Comparison of ENCODE assay signal across 9 cellular contexts in genomic region chr6:57324538-57324937, GRCh38. TPM values are rescaled to one million over a fixed set of nuclear protein-coding genes. Genes with fewer than 3 reads are reported as not detected.
DNase-seq lines count a peak whose midpoint lies in the region; TF ChIP-seq lines count a peak whose summit lies in the region.
"Had no signal": no experiment of that assay in that cellular context is flagged by ENCODE, and none has a peak within 500 bp of the region (broad histone marks: within the 10 kb centered on the region; RNA-seq: fewer than 3 reads in every experiment).

No MANE protein-coding gene starts in this region.

- H3K4me3 ChIP-seq in thyroid gland (replicated peaks in 1 of 3): no peak overlapping the region

- no peak for TF ChIP-seq POLR2A in thyroid gland (IDR thresholded peaks at IDR 0.05)

- no peak overlapping the region for H3K27ac ChIP-seq in thyroid gland

- TF ChIP-seq CTCF in endothelial cell (IDR thresholded peaks at IDR 0.05; ENCODE audit: unreplicated experiment) (peak; percentile 56), thyroid gland (IDR thresholded peaks at IDR 0.05) (peak in 4 of 6 experiments; percentile 23 to 59 (median 55))

- H3K4me1 Mint-ChIP-seq in endothelial cell (ENCODE audit: unreplicated experiment): no peaks in the 10 kb centered on the region

- H3K27ac Mint-ChIP-seq in endothelial cell (ENCODE audit: unreplicated experiment): no peak overlapping the region
- H3K27ac Mint-ChIP-seq: activated naive CD8-positive, alpha-beta T cell had no signal

- H3K9me3 Mint-ChIP-seq in endothelial cell (ENCODE audit: unreplicated experiment): no peaks in the 10 kb centered on the region

- H3K9me3 ChIP-seq in thyroid gland: no peaks in the 10 kb centered on the region

- no peaks in the 10 kb centered on the region for H3K27me3 Mint-ChIP-seq in endothelial cell (ENCODE audit: unreplicated experiment)
- H3K27me3 Mint-ChIP-seq: activated naive CD8-positive, alpha-beta T cell had no signal

- 3 to 24% methylated on average over 1 of the region's 1 CpG for WGBS in thyroid gland, 2 donors

- DNase-seq in SIG-M5 treated with dmso at 0.1 percent for 504 hours (lab: John Stamatoyannopoulos, UW; ENCODE audit: unreplicated experiment) (peak; percentile 28), SIG-M5 (lab: John Stamatoyannopoulos, UW) (no peak), NCI-H748 treated with DMSO at 0.1 percent for 48 hours (lab: John Stamatoyannopoulos, UW) (peak; percentile 9), endothelial cell (ENCODE audit: low spot score) (no peak), thyroid gland (no peak), UCSD-AML1 (lab: John Stamatoyannopoulos, UW; ENCODE audit: unreplicated experiment) (no peak), 8988T (no peak), HK-2 (ENCODE audit: unreplicated experiment) (no peak)

- H3K36me3 ChIP-seq in thyroid gland: peaks cover 0 to 22% of the 10 kb centered on the region in 2 donors

- no peaks in the 10 kb centered on the region for H3K27me3 ChIP-seq in thyroid gland

- peaks cover 24% of the 10 kb centered on the region for H3K36me3 Mint-ChIP-seq in endothelial cell (ENCODE audit: low read depth, unreplicated experiment)

- intact Hi-C loops in thyroid gland (cut with DNase I): loop anchor here (10.0 kb wide), 1 partner anchor 230 kb away; the partner anchor contains the start of gene ZNF451

- H3K4me1 ChIP-seq in thyroid gland: no peaks in the 10 kb centered on the region

- no peak overlapping the region for H3K4me3 Mint-ChIP-seq in endothelial cell (ENCODE audit: unreplicated experiment)
- H3K4me3 Mint-ChIP-seq: activated naive CD8-positive, alpha-beta T cell had no signal

RNA-seq across cellular contexts. Expression of gene PRIM2, which starts 7.1 kb away (rescaled TPM):
- 16.2 TPM for total RNA-seq in endothelial cell (ENCODE audit: unreplicated experiment)
- total RNA-seq in thyroid gland: 10 to 100 TPM; 11.0 to 16.2 (median 13.3) TPM

Comparison
In these comparisons a context has a peak if more than half of its experiments do, and no peak if none do; other contexts are left out.
1. DNase-seq: peak in SIG-M5 treated with dmso at 0.1 percent for 504 hours (single experiment) and NCI-H748 treated with DMSO at 0.1 percent for 48 hours (single experiment); none in SIG-M5 (single experiment), endothelial cell (single experiment), thyroid gland (0 of 2), UCSD-AML1 (single experiment), 8988T (single experiment) and HK-2 (single experiment).